Comparison of ENCODE assay signal across 8 cellular contexts in the genomic region with DNA sequence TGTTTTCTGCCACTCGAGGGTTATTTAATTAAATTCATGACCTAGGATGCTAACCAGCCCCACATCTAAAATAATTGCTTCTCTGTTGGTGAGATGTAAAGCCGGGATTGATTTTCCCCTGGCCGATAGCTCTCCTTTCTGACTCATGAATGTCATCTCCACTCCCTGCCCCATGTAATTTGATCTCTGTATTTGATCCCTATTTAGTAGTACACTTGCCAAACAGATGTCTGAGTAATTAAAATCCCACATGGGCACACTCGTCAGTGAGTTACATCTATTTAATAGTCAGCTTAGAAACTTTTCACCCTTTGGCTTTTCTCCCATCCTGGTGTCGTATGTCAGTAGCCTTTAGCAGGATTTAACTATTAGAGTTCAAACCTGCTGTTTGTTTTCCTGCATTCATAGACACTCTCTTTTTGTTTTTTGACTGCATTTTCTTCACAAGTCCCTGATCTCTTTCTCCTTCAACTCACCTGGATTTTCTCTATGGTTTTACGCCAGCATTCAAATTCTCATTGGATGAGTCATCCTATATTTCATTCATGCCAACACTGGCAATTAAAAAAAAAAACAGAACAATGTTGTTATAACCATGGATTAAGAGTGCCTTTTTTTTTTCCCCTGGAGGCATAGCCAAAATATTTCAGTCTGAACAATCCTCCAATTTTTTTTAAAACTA.
DNase-seq lines count a peak whose midpoint lies in the region; ATAC-seq, FAIRE-seq and TF ChIP-seq lines count a peak whose summit lies in the region.

No MANE protein-coding gene starts in this region.

- ATAC-seq in GM18498 (IDR thresholded peaks at IDR 0.05; ENCODE audit: unreplicated experiment) = no peak

- peak; percentile 95 for DNase-seq in AG10803 (ENCODE audit: low read depth)
- peak; percentile 88 for DNase-seq in M059J (ENCODE audit: low read depth)
- DNase-seq in SK-N-DZ (ENCODE audit: low spot score) = peak; percentile 95
- peak; percentile 58 for DNase-seq in kidney glomerular epithelial cell (lab: John Stamatoyannopoulos, UW)
- no peak for DNase-seq in GOT3 (lab: John Stamatoyannopoulos, UW)
- no peak for DNase-seq in stimulated activated CD4-positive, alpha-beta T cell treated with anti-CD3 and anti-CD28 coated beads, Interleukin-15, amount 100 ng/mL, for 24 hours
- no peak for DNase-seq in D721Med (ENCODE audit: insufficient read length, low spot score)

- H3K4me3 ChIP-seq in AG10803 (ENCODE audit: low read length) = no peak overlapping the region

- TF ChIP-seq CTCF in AG10803 (conservative IDR thresholded peaks at IDR 0.05; ENCODE audit: low read length) (no peak), D721Med (IDR thresholded peaks at IDR 0.05; ENCODE audit: insufficient read depth, missing control alignments) (no peak)

- FAIRE-seq in D721Med (lab: Jason Lieb, UNC) = no peak

Comparison
In these comparisons a context has a peak if more than half of its experiments do, and no peak if none do; other contexts are left out.
1. DNase-seq: peak in AG10803 (single experiment), M059J (single experiment), SK-N-DZ (single experiment) and kidney glomerular epithelial cell (single experiment); none in GOT3 (single experiment), stimulated activated CD4-positive, alpha-beta T cell treated with anti-CD3 and anti-CD28 coated beads, Interleukin-15, amount 100 ng/mL, for 24 hours (single experiment) and D721Med (single experiment).